9 cellular contexts compared by ENCODE assay signal in genomic region chr12:45988259-45988658, GRCh38. TPM values are rescaled to one million over a fixed set of nuclear protein-coding genes. Genes with fewer than 3 reads are reported as not detected.
A peak's percentile ranks its signal among the peaks of the same experiment; 100 is the strongest.
DNase-seq lines count a peak whose midpoint lies in the region; ATAC-seq, FAIRE-seq and TF ChIP-seq lines count a peak whose summit lies in the region.
"Had no signal": no experiment of that assay in that cellular context is flagged by ENCODE, and none has a peak within 500 bp of the region (broad histone marks: within the 10 kb centered on the region; RNA-seq: fewer than 3 reads in every experiment).

No MANE protein-coding gene starts in this region.

- no peak for FAIRE-seq in K562 (lab: Jason Lieb, UNC)
- FAIRE-seq: endometrium had no signal

- no peaks in the 10 kb centered on the region for H3K27me3 ChIP-seq in CD8-positive, alpha-beta memory T cell (ENCODE audit: insufficient read depth, low read length, poor library complexity, severe bottlenecking)
- no peaks in the 10 kb centered on the region for H3K27me3 ChIP-seq in HUES64 (ENCODE audit: insufficient read depth, low read length)
- H3K27me3 ChIP-seq in K562 (ENCODE audit: control insufficient read depth in 2 of 2, insufficient read depth in 2 of 2, low read length in 2 of 2): no peaks in the 10 kb centered on the region

- CTCF ChIA-PET in CD8-positive, alpha-beta memory T cell (lab: Charles Lee): no interaction called here
- CTCF ChIA-PET in K562 (lab: Yijun Ruan, JAX; ENCODE audit: low intra/inter-chr PET ratio): no interaction called here

- 86% methylated on average over 3 of the region's 3 CpGs for WGBS in HUES64
- 29% methylated on average over 3 of the region's 3 CpGs for WGBS in K562 (ENCODE audit: insufficient coverage, low coverage, missing lambda C conversion rate)

- peaks cover 78% of the 10 kb centered on the region for H3K79me2 ChIP-seq in K562 (ENCODE audit: control insufficient read depth, insufficient read depth, low read length)

- no peaks in the 10 kb centered on the region for H3K9me3 ChIP-seq in CD8-positive, alpha-beta memory T cell (ENCODE audit: low read length)
- H3K9me3 ChIP-seq in HUES64 (ENCODE audit: insufficient read depth, low read depth, low read length) (no peaks in the 10 kb centered on the region), K562 (replicated peaks; ENCODE audit: control insufficient read depth, insufficient read depth, low read depth, low read length) (no peaks in the 10 kb centered on the region)

- peaks cover 0 to 2% (median 0%) of the 10 kb centered on the region in 5 donors for H3K9me3 Mint-ChIP-seq in CD8-positive, alpha-beta memory T cell
- no peaks in the 10 kb centered on the region for H3K9me3 Mint-ChIP-seq in natural killer cell

- H3K4me1 Mint-ChIP-seq in CD8-positive, alpha-beta memory T cell: peaks cover 74 to 81% (median 76%) of the 10 kb centered on the region in 3 donors
- H3K4me1 Mint-ChIP-seq in natural killer cell: peaks cover 73 to 76% of the 10 kb centered on the region in 2 donors

- H3K9me1 ChIP-seq in K562 (ENCODE audit: control insufficient read depth, insufficient read depth, low read length): no peaks in the 10 kb centered on the region

- H3K4me3 ChIP-seq in CD8-positive, alpha-beta memory T cell (ENCODE audit: low read length): no peak overlapping the region
- H3K4me3 ChIP-seq in HUES64 (ENCODE audit: low read length): peak overlapping the region; percentile 94
- peak overlapping the region; percentile 87 for H3K4me3 ChIP-seq in K562

- peak overlapping the region; percentile 47 to 100 (median 84) for H3K27ac Mint-ChIP-seq in CD8-positive, alpha-beta memory T cell
- H3K27ac Mint-ChIP-seq in natural killer cell: peak overlapping the region; percentile 98

- H2AFZ ChIP-seq in K562 (ENCODE audit: low read depth, low read length): no peak overlapping the region

- H3K27ac ChIP-seq in CD8-positive, alpha-beta memory T cell (ENCODE audit: low read depth, low read length): no peak overlapping the region
- H3K27ac ChIP-seq in HUES64 (ENCODE audit: low read depth, low read length) (no peak overlapping the region), K562 (ENCODE audit: extremely low read depth, low read depth, low read length) (no peak overlapping the region; the same call in 2 of the 3 replicates)

- TF ChIP-seq RAD21 in K562 (CRISPR knock-in tag; conservative IDR thresholded peaks at IDR 0.05 in 1 of 2, IDR thresholded peaks at IDR 0.05 in 1 of 2): no peak

- in situ Hi-C loops in K562 (cut with MboI): no loop called here

- TF ChIP-seq CTCF in K562 (IDR thresholded peaks at IDR 0.05 in 2 of 3, conservative IDR thresholded peaks at IDR 0.05 in 1 of 3; ENCODE audit: insufficient read depth in 2 of 3, low read depth in 1 of 3, low read length in 3 of 3) (no peak), natural killer cell (IDR thresholded peaks at IDR 0.05) (no peak)

- no peak for DNase-seq in CD8-positive, alpha-beta memory T cell
- DNase-seq in K562 (ENCODE audit: extremely low read depth in 1 of 4, low spot score in 3 of 4): no peak
- DNase-seq in natural killer cell: no peak
- DNase-seq in DMS79 treated with DMSO at 0.1 percent for 48 hours (lab: John Stamatoyannopoulos, UW): no peak
- DNase-seq in DMS114 treated with DMSO at 0.1 percent for 48 hours (lab: John Stamatoyannopoulos, UW; ENCODE audit: unreplicated experiment): no peak

- H3K4me2 ChIP-seq in K562 (ENCODE audit: insufficient read depth, low read length): no peak overlapping the region; the same call in 1 of the 2 replicates

- intact Hi-C loops in K562 (cut with micrococcal nuclease): no loop called here
- intact Hi-C loops in natural killer cell (cut with micrococcal nuclease): no loop called here

- ATAC-seq in K562 (no peak), natural killer cell (no peak), HG02981 (IDR thresholded peaks at IDR 0.05; ENCODE audit: unreplicated experiment) (no peak), HG03439 (IDR thresholded peaks at IDR 0.05; ENCODE audit: unreplicated experiment) (no peak)

- no peaks in the 10 kb centered on the region for H3K36me3 ChIP-seq in CD8-positive, alpha-beta memory T cell (ENCODE audit: insufficient read depth, low read length)
- H3K36me3 ChIP-seq in HUES64 (ENCODE audit: insufficient read depth, low read length): 0 out of 2 replicates have a peak, but pooled peaks cover 11% of the 10 kb centered on the region
- peaks cover 35% of the 10 kb centered on the region for H3K36me3 ChIP-seq in K562 (ENCODE audit: control insufficient read depth, insufficient read depth, low read length)

- peaks cover 0 to 44% (median 6%) of the 10 kb centered on the region in 3 donors for H3K36me3 Mint-ChIP-seq in CD8-positive, alpha-beta memory T cell
- no peaks in the 10 kb centered on the region for H3K36me3 Mint-ChIP-seq in natural killer cell

- H3K9ac ChIP-seq in HUES64 (ENCODE audit: low read depth, low read length) (no peak overlapping the region), K562 (ENCODE audit: insufficient read depth in 1 of 2, low read depth in 2 of 2, low read length in 2 of 2) (peak overlapping the region in 1 of 2 experiments; percentile 96; a peak in 2 of 4 replicates)

- POLR2A ChIA-PET in CD8-positive, alpha-beta memory T cell (lab: Charles Lee): no interaction called here
- POLR2A ChIA-PET in K562 (lab: Yijun Ruan, JAX): no interaction called here

- H3K4me3 Mint-ChIP-seq in CD8-positive, alpha-beta memory T cell: peak overlapping the region; percentile 16 to 97 (median 92)
- peak overlapping the region; percentile 96 for H3K4me3 Mint-ChIP-seq in natural killer cell

- no peak for TF ChIP-seq EP300 in K562 (IDR thresholded peaks at IDR 0.05; ENCODE audit: low read length)

- peaks cover 63% of the 10 kb centered on the region for H3K4me1 ChIP-seq in CD8-positive, alpha-beta memory T cell (ENCODE audit: insufficient read depth, low read length)
- H3K4me1 ChIP-seq in HUES64 (ENCODE audit: insufficient read depth, low read length) (peaks cover 26% of the 10 kb centered on the region), K562 (replicated peaks in 1 of 2; ENCODE audit: control insufficient read depth in 2 of 2, insufficient read depth in 2 of 2, low read length in 2 of 2) (peaks cover 8 to 16% of the 10 kb centered on the region in 2 experiments)

- no TSS peak for BruUV-seq in K562 (replicated peaks; lab: Mats Ljungman, UMichigan)

- no peaks in the 10 kb centered on the region; the same call in 1 of the 2 replicates for H4K20me1 ChIP-seq in K562 (replicated peaks; ENCODE audit: control insufficient read depth, insufficient read depth, low read length)

- TF ChIP-seq POLR2A in K562 (conservative IDR thresholded peaks at IDR 0.05): no peak

- H3K27me3 Mint-ChIP-seq in CD8-positive, alpha-beta memory T cell: peaks cover 0 to 10% of the 10 kb centered on the region in 2 donors
- peaks cover 0 to 2% of the 10 kb centered on the region in 2 donors for H3K27me3 Mint-ChIP-seq in natural killer cell (ENCODE audit: low read depth in 2 of 2)

TF ChIP-seq in K562, 482 proteins besides CTCF, POLR2A, EP300 and RAD21:
- TF ChIP-seq KDM1A (IDR thresholded peaks at IDR 0.05) (peak; percentile 59 to 62; a peak in 3 of 4 replicates), POLR2AphosphoS5 (IDR thresholded peaks at IDR 0.05; ENCODE audit: control insufficient read depth, insufficient read depth, low read depth, low read length) (no peak), KLF1 (tag; IDR thresholded peaks at IDR 0.05) (no peak), ADNP (tag; IDR thresholded peaks at IDR 0.05) (0 out of 2 replicates have a peak, but pooled peaks have one; percentile 25)

RNA-seq across cellular contexts. Expression of gene SCAF11, which starts 2.1 kb away (rescaled TPM):
- total RNA-seq in CD8-positive, alpha-beta memory T cell: 100 to 1,000 TPM; 114 to 119 TPM
- 125 TPM for polyA plus RNA-seq in CD8-positive, alpha-beta memory T cell
- 47.6 TPM for polyA plus RNA-seq in HUES64 (2013, experiment 1 of 2)
- polyA plus RNA-seq in HUES64 (2013, experiment 2 of 2): 57.7 TPM
- 46.9 and 187 TPM in 2 replicates for total RNA-seq in K562 (2011; cell fraction: chromatin; rRNA removed; ENCODE audit: low replicate concordance)
- 28.3 and 42.1 TPM in 2 replicates for total RNA-seq in K562 (2011; cell fraction: nucleolus; rRNA removed)
- 70.9 and 120 TPM in 2 replicates for total RNA-seq in K562 (2011; cell fraction: nucleoplasm; rRNA removed)
- total RNA-seq in K562 (2014; rRNA removed) (63.6 and 78.3 TPM in 2 replicates), K562 (2014; rRNA removed; fragmentation: Illumina TruSeq; extraction: Trizol) (97.5 and 101 TPM in 2 replicates), K562 (2015; rRNA removed; fragmentation: Illumina TruSeq; extraction: Trizol) (117 and 119 TPM in 2 replicates), K562 (2021) (74.4 and 80.8 TPM in 2 replicates), natural killer cell (100 to 1,000 TPM; 208 to 232 (median 220) TPM)
- polyA plus RNA-seq in K562 (2011; rRNA removed) (54.7 and 69.1 TPM in 2 replicates), K562 (2014; fragmentation: Illumina TruSeq; extraction: Trizol) (70.8 and 80.0 TPM in 2 replicates), K562 (2014; fragmentation: Nextera tagmentation; extraction: Ambion mirVana) (10 to 100 TPM; 30.4 to 35.7 TPM), K562 (2014; rRNA removed) (62.8 and 87.1 TPM in 2 replicates)
- 15.5 and 23.2 TPM in 2 replicates for polyA plus RNA-seq in K562 (2011; cell fraction: cytosol; rRNA removed)
- polyA plus RNA-seq in K562 (2011; cell fraction: nucleus; rRNA removed): 28.4 and 31.1 TPM in 2 replicates
- 39.5 and 53.2 TPM in 2 replicates for polyA plus RNA-seq in K562 (2012)
- 215 TPM in 2 replicates for polyA minus RNA-seq in K562 (2011; rRNA and poly(A)+ RNA removed)
- 55.8 and 59.7 TPM in 2 replicates for polyA minus RNA-seq in K562 (2011; cell fraction: cytosol; rRNA and poly(A)+ RNA removed)
- 58.6 and 108 TPM in 2 replicates for polyA minus RNA-seq in K562 (2011; cell fraction: nucleus; rRNA and poly(A)+ RNA removed)
